In the genomic region with DNA sequence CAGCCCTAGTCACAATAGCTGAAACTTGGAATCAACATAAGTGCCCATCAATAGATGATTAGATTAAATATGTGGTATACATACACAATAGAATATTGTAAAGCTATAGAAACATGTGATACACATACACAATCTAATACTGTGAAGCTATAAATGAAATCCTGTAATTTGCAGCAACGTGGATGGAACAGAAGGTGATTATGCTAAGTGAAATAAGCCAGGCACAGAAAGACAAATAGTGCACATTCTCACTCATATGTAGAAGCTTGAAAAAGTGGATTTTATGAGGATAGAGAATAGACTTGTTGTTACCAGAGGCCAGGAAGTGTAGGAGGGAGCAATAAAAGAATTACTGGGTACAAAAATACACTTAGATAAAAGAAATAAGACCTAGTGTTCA, we compare ENCODE assay signal across 10 cellular contexts.
"Had no signal": no experiment of that assay in that cellular context is flagged by ENCODE, and none has a peak within 500 bp of the region (broad histone marks: within the 10 kb centered on the region; RNA-seq: fewer than 3 reads in every experiment).

No MANE protein-coding gene starts in this region.

- ATAC-seq: HCT116, K562 had no signal

- H3K4me3 ChIP-seq: GM23248, HAP-1, K562 had no signal

- H3K27ac ChIP-seq: GM23248 had no signal

- DNase-seq: GM23248, GOT3, H7, HFFc6, IMR-90, KG1 had no signal

- H3K9me3 ChIP-seq: HAP-1 had no signal

- H3K36me3 ChIP-seq: HAP-1 had no signal

- FAIRE-seq: HTR-8/SVneo, K562 had no signal
